In genomic region chr3:18246336-18247060, GRCh38 we compare ENCODE assay signal across 15 cellular contexts.
"Had no signal": no experiment of that assay in that cellular context is flagged by ENCODE, and none has a peak within 500 bp of the region (broad histone marks: within the 10 kb centered on the region; RNA-seq: fewer than 3 reads in every experiment).

No MANE protein-coding gene starts in this region.

- H3K27ac ChIP-seq: esophagus squamous epithelium, gastroesophageal sphincter, left ventricle myocardium inferior, sigmoid colon, transverse colon had no signal

- H3K4me3 ChIP-seq: esophagus squamous epithelium, gastroesophageal sphincter, left ventricle myocardium inferior, sigmoid colon, transverse colon had no signal

- H3K4me3 Mint-ChIP-seq: activated B cell treated with CpG ODN at 0.5 μM for 24 hours, memory B cell had no signal

- H3K9me3 ChIP-seq: esophagus squamous epithelium, gastroesophageal sphincter, left ventricle myocardium inferior, sigmoid colon, transverse colon had no signal

- H3K4me1 ChIP-seq: gastroesophageal sphincter, left ventricle myocardium inferior, sigmoid colon, transverse colon had no signal

- H3K36me3 ChIP-seq: esophagus squamous epithelium, gastroesophageal sphincter, left ventricle myocardium inferior, sigmoid colon, transverse colon had no signal

- H3K27me3 ChIP-seq: esophagus squamous epithelium, gastroesophageal sphincter, sigmoid colon, transverse colon had no signal

- H3K36me3 Mint-ChIP-seq: activated naive CD4-positive, alpha-beta T cell treated with anti-CD3 and anti-CD28 coated beads, Interleukin-2, amount 50 U/mL, for 72 hours; memory B cell had no signal

- H3K4me1 Mint-ChIP-seq: activated B cell treated with CpG ODN at 0.5 μM for 24 hours had no signal

- ATAC-seq: gastroesophageal sphincter had no signal

- H3K27ac Mint-ChIP-seq: activated B cell treated with CpG ODN at 0.5 μM for 24 hours; activated naive CD4-positive, alpha-beta T cell treated with anti-CD3 and anti-CD28 coated beads, Interleukin-2, amount 50 U/mL, for 72 hours; memory B cell had no signal

- DNase-seq: activated B cell treated with CpG ODN at 0.5 μM for 24 hours; activated CD4-positive, alpha-beta T cell treated with anti-CD3 and anti-CD28 coated beads, Interleukin-2, amount 50 U/mL, for 1 hour; activated effector memory CD4-positive, alpha-beta T cell treated with anti-CD3 and anti-CD28 coated beads, Interleukin-2, amount 50 U/mL, for 16 hours; activated T-cell treated with anti-CD3 and anti-CD28 coated beads, Interleukin-2, amount 50 U/mL, for 1 hour; anterior cingulate cortex; esophagus squamous epithelium; left ventricle myocardium inferior; sigmoid colon; stimulated activated CD4-positive, alpha-beta T cell treated with anti-CD3 and anti-CD28 coated beads, Interleukin-2, amount 100 ng/mL, for 24 hours; stimulated activated naive CD4-positive, alpha-beta T cell; substantia nigra; transverse colon had no signal

- H3K27me3 Mint-ChIP-seq: activated B cell treated with CpG ODN at 0.5 μM for 24 hours had no signal

- H3K9me3 Mint-ChIP-seq: activated B cell treated with CpG ODN at 0.5 μM for 24 hours; activated naive CD4-positive, alpha-beta T cell treated with anti-CD3 and anti-CD28 coated beads, Interleukin-2, amount 50 U/mL, for 72 hours; memory B cell had no signal
